Comparison of ENCODE assay signal across 8 cellular contexts in genomic region chr19:50804420-50805272, GRCh38. TPM values are rescaled to one million over a fixed set of nuclear protein-coding genes. Genes with fewer than 3 reads are reported as not detected.
DNase-seq lines count a peak whose midpoint lies in the region; ATAC-seq and TF ChIP-seq lines count a peak whose summit lies in the region.

No MANE protein-coding gene starts in this region.

- H3K4me1 ChIP-seq in prostate gland (replicated peaks), result peaks cover 5% of the 10 kb centered on the region
- H3K4me1 ChIP-seq in urinary bladder (ENCODE audit: insufficient read depth), result no peaks in the 10 kb centered on the region

- intact Hi-C loops in left ventricle myocardium superior (cut with micrococcal nuclease), result no loop called here
- intact Hi-C loops in prostate gland (cut with DNase I), result loop anchor here (10.0 kb wide), 1 partner anchor 420 kb away; the partner anchor contains the start of gene POLD1

- H3K9me3 ChIP-seq in prostate gland, result no peaks in the 10 kb centered on the region

- H3K27ac ChIP-seq in prostate gland, result peak overlapping the region; percentile 93 to 96
- H3K27ac ChIP-seq in urinary bladder (ENCODE audit: low read depth), result peak overlapping the region; percentile 97

- TF ChIP-seq CTCF in prostate gland (IDR thresholded peaks at IDR 0.05), result peak in 2 of 4 experiments; percentile 16 to 26

- H3K27me3 ChIP-seq in prostate gland (replicated peaks; ENCODE audit: insufficient read depth), result no peaks in the 10 kb centered on the region

- TF ChIP-seq POLR2A in prostate gland (IDR thresholded peaks at IDR 0.05), result peak; percentile 62

- H3K36me3 ChIP-seq in prostate gland, result no peaks in the 10 kb centered on the region
- no peaks in the 10 kb centered on the region for H3K36me3 ChIP-seq in urinary bladder (ENCODE audit: insufficient read depth)

- H3K4me3 ChIP-seq in prostate gland, result peak overlapping the region; percentile 76 to 92
- peak overlapping the region; percentile 85 for H3K4me3 ChIP-seq in urinary bladder (ENCODE audit: low read depth, low read length)

- peak; percentile 66 for ATAC-seq in GM18499 (IDR thresholded peaks at IDR 0.05; ENCODE audit: insufficient read depth, unreplicated experiment)
- peak; percentile 86 for ATAC-seq in HG02943 (IDR thresholded peaks at IDR 0.05; ENCODE audit: low read depth, unreplicated experiment)
- peak; percentile 99 for ATAC-seq in left ventricle myocardium superior

- 0% methylated on average over 62 of the region's 62 CpGs for WGBS in prostate gland
- under 1% methylated on average over 62 of the region's 62 CpGs for WGBS in urinary bladder

- DNase-seq in NCI-H187 (lab: John Stamatoyannopoulos, UW), result peak; percentile 97 to 98
- peak; percentile 90 to 99 (median 97) for DNase-seq in T-helper 2 cell
- DNase-seq in anterior cingulate cortex (lab: John Stamatoyannopoulos, UW), result peak; percentile 75 to 99 (median 97)
- DNase-seq in left ventricle myocardium superior, result peak; percentile 99
- DNase-seq in prostate gland (ENCODE audit: low spot score), result peak; percentile 99

RNA-seq across cellular contexts. Expression of gene ACP4, which starts 14.4 kb away (rescaled TPM):
- total RNA-seq in left ventricle myocardium superior, result not detected
- total RNA-seq in prostate gland, result not detected
- not detected for total RNA-seq in urinary bladder
- polyA plus RNA-seq in urinary bladder, result not detected

RNA-seq across cellular contexts. Expression of gene KLK1, which starts 18.9 kb away (rescaled TPM):
- total RNA-seq in left ventricle myocardium superior (not detected), prostate gland (10 to 100 TPM in 1 of 2 donors, 1 to 10 TPM in 1; 8.3 to 45.2 TPM), urinary bladder (not detected)
- 0.39 TPM for polyA plus RNA-seq in urinary bladder

RNA-seq across cellular contexts. Expression of gene KLK15, which starts 28.7 kb away (rescaled TPM):
- total RNA-seq in left ventricle myocardium superior (not detected), prostate gland (1 to 10 TPM; 4.0 to 8.5 TPM), urinary bladder (not detected)
- polyA plus RNA-seq in urinary bladder, result not detected

RNA-seq across cellular contexts. Expression of gene GPR32, which starts 34.4 kb away (rescaled TPM):
- total RNA-seq in left ventricle myocardium superior, result not detected
- not detected for total RNA-seq in prostate gland
- total RNA-seq in urinary bladder, result not detected
- polyA plus RNA-seq in urinary bladder, result not detected

RNA-seq across cellular contexts. Expression of gene KLK3, which starts 50.1 kb away (rescaled TPM):
- not detected for total RNA-seq in left ventricle myocardium superior
- over 10,000 TPM in 1 of 2 donors, 1,000 to 10,000 TPM in 1; 7,620 to 35,247 TPM for total RNA-seq in prostate gland
- total RNA-seq in urinary bladder, result not detected
- polyA plus RNA-seq in urinary bladder, result not detected

Comparison
In these comparisons a context has a peak if more than half of its experiments do, and no peak if none do; other contexts are left out.
1. Peak in every context shown above with its lines: DNase-seq, ATAC-seq, H3K4me3 ChIP-seq and H3K27ac ChIP-seq.